1 cellular context compared by ENCODE assay signal in the genomic region with DNA sequence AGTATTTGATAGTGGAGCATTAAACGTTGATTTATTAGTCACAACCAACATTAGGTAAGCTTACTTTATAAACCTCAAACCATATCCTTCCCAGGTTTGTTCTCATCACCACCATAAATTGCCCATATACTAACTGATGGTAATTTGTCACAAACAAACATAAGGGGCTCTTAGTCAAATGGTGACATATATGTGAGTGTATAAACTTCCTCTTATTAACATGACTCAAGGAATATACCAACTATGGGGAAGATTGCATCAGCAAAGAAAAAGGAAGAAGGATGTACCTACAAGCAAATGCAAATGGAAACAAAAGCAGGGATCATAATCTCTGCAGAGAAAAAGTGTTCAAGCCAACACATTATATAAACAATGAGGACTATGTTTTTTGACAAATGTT.
TF ChIP-seq lines count a peak whose summit lies in the region.

No MANE protein-coding gene starts in this region.

TF ChIP-seq in SK-N-SH treated with all-trans-retinoic acid at 6 μM for 48 hours, 23 proteins besides CTCF, POLR2A, EP300 and RAD21 (continued from another document):
- TF ChIP-seq, protein P1, sequence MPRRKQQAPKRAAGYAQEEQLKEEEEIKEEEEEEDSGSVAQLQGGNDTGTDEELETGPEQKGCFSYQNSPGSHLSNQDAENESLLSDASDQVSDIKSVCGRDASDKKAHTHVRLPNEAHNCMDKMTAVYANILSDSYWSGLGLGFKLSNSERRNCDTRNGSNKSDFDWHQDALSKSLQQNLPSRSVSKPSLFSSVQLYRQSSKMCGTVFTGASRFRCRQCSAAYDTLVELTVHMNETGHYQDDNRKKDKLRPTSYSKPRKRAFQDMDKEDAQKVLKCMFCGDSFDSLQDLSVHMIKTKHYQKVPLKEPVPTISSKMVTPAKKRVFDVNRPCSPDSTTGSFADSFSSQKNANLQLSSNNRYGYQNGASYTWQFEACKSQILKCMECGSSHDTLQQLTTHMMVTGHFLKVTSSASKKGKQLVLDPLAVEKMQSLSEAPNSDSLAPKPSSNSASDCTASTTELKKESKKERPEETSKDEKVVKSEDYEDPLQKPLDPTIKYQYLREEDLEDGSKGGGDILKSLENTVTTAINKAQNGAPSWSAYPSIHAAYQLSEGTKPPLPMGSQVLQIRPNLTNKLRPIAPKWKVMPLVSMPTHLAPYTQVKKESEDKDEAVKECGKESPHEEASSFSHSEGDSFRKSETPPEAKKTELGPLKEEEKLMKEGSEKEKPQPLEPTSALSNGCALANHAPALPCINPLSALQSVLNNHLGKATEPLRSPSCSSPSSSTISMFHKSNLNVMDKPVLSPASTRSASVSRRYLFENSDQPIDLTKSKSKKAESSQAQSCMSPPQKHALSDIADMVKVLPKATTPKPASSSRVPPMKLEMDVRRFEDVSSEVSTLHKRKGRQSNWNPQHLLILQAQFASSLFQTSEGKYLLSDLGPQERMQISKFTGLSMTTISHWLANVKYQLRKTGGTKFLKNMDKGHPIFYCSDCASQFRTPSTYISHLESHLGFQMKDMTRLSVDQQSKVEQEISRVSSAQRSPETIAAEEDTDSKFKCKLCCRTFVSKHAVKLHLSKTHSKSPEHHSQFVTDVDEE (CRISPR knock-in tag; IDR thresholded peaks at IDR 0.05), result no peak
- TF ChIP-seq RARB (CRISPR knock-in tag; IDR thresholded peaks at IDR 0.05) (no peak), TCF4 (CRISPR knock-in tag; IDR thresholded peaks at IDR 0.05; ENCODE audit: borderline replicate concordance) (no peak), ESRRG (CRISPR knock-in tag; IDR thresholded peaks at IDR 0.05) (no peak), CSDC2 (CRISPR knock-in tag; IDR thresholded peaks at IDR 0.05) (no peak)
- TF ChIP-seq, protein P2, sequence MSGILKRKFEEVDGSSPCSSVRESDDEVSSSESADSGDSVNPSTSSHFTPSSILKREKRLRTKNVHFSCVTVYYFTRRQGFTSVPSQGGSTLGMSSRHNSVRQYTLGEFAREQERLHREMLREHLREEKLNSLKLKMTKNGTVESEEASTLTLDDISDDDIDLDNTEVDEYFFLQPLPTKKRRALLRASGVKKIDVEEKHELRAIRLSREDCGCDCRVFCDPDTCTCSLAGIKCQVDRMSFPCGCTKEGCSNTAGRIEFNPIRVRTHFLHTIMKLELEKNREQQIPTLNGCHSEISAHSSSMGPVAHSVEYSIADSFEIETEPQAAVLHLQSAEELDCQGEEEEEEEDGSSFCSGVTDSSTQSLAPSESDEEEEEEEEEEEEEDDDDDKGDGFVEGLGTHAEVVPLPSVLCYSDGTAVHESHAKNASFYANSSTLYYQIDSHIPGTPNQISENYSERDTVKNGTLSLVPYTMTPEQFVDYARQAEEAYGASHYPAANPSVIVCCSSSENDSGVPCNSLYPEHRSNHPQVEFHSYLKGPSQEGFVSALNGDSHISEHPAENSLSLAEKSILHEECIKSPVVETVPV (CRISPR knock-in tag; IDR thresholded peaks at IDR 0.05), result no peak
